1 cellular context compared by ENCODE assay signal in genomic region chr4:185086053-185086452, GRCh38.
TF ChIP-seq lines count a peak whose summit lies in the region.

No MANE protein-coding gene starts in this region.

TF ChIP-seq in H1, 55 proteins besides CTCF, POLR2A, EP300 and RAD21:
- no peak for TF ChIP-seq NANOG (IDR thresholded peaks at IDR 0.05; ENCODE audit: insufficient read depth, low read depth, low read length, poor library complexity, severe bottlenecking)
- TF ChIP-seq, protein P1, sequence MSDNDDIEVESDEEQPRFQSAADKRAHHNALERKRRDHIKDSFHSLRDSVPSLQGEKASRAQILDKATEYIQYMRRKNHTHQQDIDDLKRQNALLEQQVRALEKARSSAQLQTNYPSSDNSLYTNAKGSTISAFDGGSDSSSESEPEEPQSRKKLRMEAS (IDR thresholded peaks at IDR 0.05): peak; percentile 69
- TF ChIP-seq, protein P2, sequence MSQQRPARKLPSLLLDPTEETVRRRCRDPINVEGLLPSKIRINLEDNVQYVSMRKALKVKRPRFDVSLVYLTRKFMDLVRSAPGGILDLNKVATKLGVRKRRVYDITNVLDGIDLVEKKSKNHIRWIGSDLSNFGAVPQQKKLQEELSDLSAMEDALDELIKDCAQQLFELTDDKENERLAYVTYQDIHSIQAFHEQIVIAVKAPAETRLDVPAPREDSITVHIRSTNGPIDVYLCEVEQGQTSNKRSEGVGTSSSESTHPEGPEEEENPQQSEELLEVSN (IDR thresholded peaks at IDR 0.05): peak; percentile 63; the same call in 1 of the 2 replicates
